1 cellular context compared by ENCODE assay signal in genomic region chr16:25013751-25014499, GRCh38.
TF ChIP-seq lines count a peak whose summit lies in the region.

No MANE protein-coding gene starts in this region.

TF ChIP-seq in SK-N-SH, 30 proteins besides CTCF, POLR2A, EP300 and RAD21 (continued from another document):
- TF ChIP-seq ZBTB33 (IDR thresholded peaks at IDR 0.05; ENCODE audit: borderline replicate concordance, low read depth): no peak
- TF ChIP-seq FOXM1 (IDR thresholded peaks at IDR 0.05; ENCODE audit: low read depth): no peak
